ENCODE assay signal across 8 cellular contexts in genomic region chr12:31362759-31363415, GRCh38. TPM values are rescaled to one million over a fixed set of nuclear protein-coding genes. Genes with fewer than 3 reads are reported as not detected.
A peak's percentile ranks its signal among the peaks of the same experiment; 100 is the strongest.
DNase-seq lines count a peak whose midpoint lies in the region; ATAC-seq and TF ChIP-seq lines count a peak whose summit lies in the region.

No MANE protein-coding gene starts in this region.

- POLR2A ChIA-PET in activated CD4-positive, alpha-beta T cell treated with anti-CD3 and anti-CD28 coated beads for 36 hours (lab: Charles Lee): no interaction called here

- H3K36me3 Mint-ChIP-seq in activated CD4-positive, alpha-beta T cell treated with anti-CD3 and anti-CD28 coated beads for 36 hours (ENCODE audit: low read depth): no peaks in the 10 kb centered on the region
- H3K36me3 Mint-ChIP-seq in stimulated activated effector memory CD8-positive, alpha-beta T cell treated with anti-CD3 and anti-CD28 coated beads, Interleukin-12 subunit alpha, Interleukin-12 subunit beta, amount 100 ng/mL, for 72 hours: no peaks in the 10 kb centered on the region

- H3K27ac ChIP-seq in brain microvascular endothelial cell: no peak overlapping the region

- DNase-seq in activated CD4-positive, alpha-beta T cell treated with anti-CD3 and anti-CD28 coated beads for 36 hours: peak; percentile 64
- DNase-seq in activated CD4-positive, alpha-beta T cell treated with anti-CD3 and anti-CD28 coated beads for 4 hours: no peak
- DNase-seq in fibroblast of villous mesenchyme (ENCODE audit: low read depth): peak; percentile 15
- DNase-seq in stimulated activated effector memory CD8-positive, alpha-beta T cell treated with anti-CD3 and anti-CD28 coated beads, Interleukin-12 subunit alpha, Interleukin-12 subunit beta, amount 100 ng/mL, for 72 hours (ENCODE audit: low spot score in 2 of 2): peak in 1 of 2 donors; percentile 52
- no peak for DNase-seq in brain microvascular endothelial cell

- ATAC-seq in activated CD4-positive, alpha-beta T cell treated with anti-CD3 and anti-CD28 coated beads for 36 hours: peak; percentile 85
- ATAC-seq in GM21786 (IDR thresholded peaks at IDR 0.05; ENCODE audit: unreplicated experiment): peak; percentile 84
- peak; percentile 47 for ATAC-seq in SK-N-SH treated with all-trans-retinoic acid at 6 μM for 48 hours
- peak; percentile 80 for ATAC-seq in stimulated activated effector memory CD8-positive, alpha-beta T cell treated with anti-CD3 and anti-CD28 coated beads, Interleukin-12 subunit alpha, Interleukin-12 subunit beta, amount 100 ng/mL, for 72 hours

- peaks cover 14% of the 10 kb centered on the region for H3K4me1 Mint-ChIP-seq in activated CD4-positive, alpha-beta T cell treated with anti-CD3 and anti-CD28 coated beads for 36 hours
- H3K4me1 Mint-ChIP-seq in stimulated activated effector memory CD8-positive, alpha-beta T cell treated with anti-CD3 and anti-CD28 coated beads, Interleukin-12 subunit alpha, Interleukin-12 subunit beta, amount 100 ng/mL, for 72 hours: peaks cover 16% of the 10 kb centered on the region

- intact Hi-C loops in activated CD4-positive, alpha-beta T cell treated with anti-CD3 and anti-CD28 coated beads for 36 hours (cut with DNase I, micrococcal nuclease): loop anchor here (1.0 to 5.0 kb wide), 4 partner anchors 37 to 246 kb away; partner anchors contain the start of gene SINHCAF (in 1 of the 2)

- TF ChIP-seq EP300 in Ishikawa (IDR thresholded peaks at IDR 0.05; ENCODE audit: borderline replicate concordance): no peak; the same call in 1 of the 2 replicates

- H3K4me3 ChIP-seq in fibroblast of villous mesenchyme (ENCODE audit: low read depth, low read length) (no peak overlapping the region), brain microvascular endothelial cell (ENCODE audit: low read depth, low read length) (no peak overlapping the region)

- peak; percentile 51 for TF ChIP-seq RAD21 in Ishikawa (IDR thresholded peaks at IDR 0.05; ENCODE audit: low read depth)

- in situ Hi-C loops in brain microvascular endothelial cell (cut with HindIII; ENCODE audit: low pct_ligation_motif_present, low sequenced_read_pairs): no loop called here

- H3K27ac Mint-ChIP-seq in activated CD4-positive, alpha-beta T cell treated with anti-CD3 and anti-CD28 coated beads for 36 hours: peak overlapping the region; percentile 70
- peak overlapping the region; percentile 68 for H3K27ac Mint-ChIP-seq in stimulated activated effector memory CD8-positive, alpha-beta T cell treated with anti-CD3 and anti-CD28 coated beads, Interleukin-12 subunit alpha, Interleukin-12 subunit beta, amount 100 ng/mL, for 72 hours

- H3K27me3 ChIP-seq in brain microvascular endothelial cell (replicated peaks): no peaks in the 10 kb centered on the region

- no peaks in the 10 kb centered on the region for H3K27me3 Mint-ChIP-seq in activated CD4-positive, alpha-beta T cell treated with anti-CD3 and anti-CD28 coated beads for 36 hours

- CTCF ChIA-PET in activated CD4-positive, alpha-beta T cell treated with anti-CD3 and anti-CD28 coated beads for 36 hours (lab: Charles Lee): interaction anchor here (0.7 to 2.9 kb wide), 7 partner anchors 13 to 273 kb away, joined by 3 to 10 read pairs (median 4); no protein-coding TSS in a partner anchor

- no peaks in the 10 kb centered on the region for H3K9me3 Mint-ChIP-seq in activated CD4-positive, alpha-beta T cell treated with anti-CD3 and anti-CD28 coated beads for 36 hours (ENCODE audit: low read depth)
- H3K9me3 Mint-ChIP-seq in stimulated activated effector memory CD8-positive, alpha-beta T cell treated with anti-CD3 and anti-CD28 coated beads, Interleukin-12 subunit alpha, Interleukin-12 subunit beta, amount 100 ng/mL, for 72 hours: no peaks in the 10 kb centered on the region

- TF ChIP-seq CTCF in fibroblast of villous mesenchyme (IDR thresholded peaks at IDR 0.05; ENCODE audit: insufficient read depth, low read depth, low read length) (peak; percentile 9), brain microvascular endothelial cell (IDR thresholded peaks at IDR 0.05; ENCODE audit: low read depth, low read length, missing control alignments) (no peak)

- H3K4me3 Mint-ChIP-seq in activated CD4-positive, alpha-beta T cell treated with anti-CD3 and anti-CD28 coated beads for 36 hours: peak overlapping the region; percentile 45
- peak overlapping the region; percentile 59 for H3K4me3 Mint-ChIP-seq in stimulated activated effector memory CD8-positive, alpha-beta T cell treated with anti-CD3 and anti-CD28 coated beads, Interleukin-12 subunit alpha, Interleukin-12 subunit beta, amount 100 ng/mL, for 72 hours

- no peaks in the 10 kb centered on the region for H3K36me3 ChIP-seq in brain microvascular endothelial cell (replicated peaks)

TF ChIP-seq in Ishikawa, 13 proteins besides CTCF, POLR2A, EP300 and RAD21 (continues in another document):
- TF ChIP-seq YY1 (IDR thresholded peaks at IDR 0.05; ENCODE audit: low read depth) (no peak), FOXM1 (IDR thresholded peaks at IDR 0.05; ENCODE audit: borderline replicate concordance, low read depth) (no peak), USF1 (IDR thresholded peaks at IDR 0.05) (no peak), MAX (IDR thresholded peaks at IDR 0.05) (peak; percentile 92), CEBPB (IDR thresholded peaks at IDR 0.05) (no peak)

TF ChIP-seq in SK-N-SH treated with all-trans-retinoic acid at 6 μM for 48 hours, 23 proteins besides CTCF, POLR2A, EP300 and RAD21:
- TF ChIP-seq TCF4 (CRISPR knock-in tag; IDR thresholded peaks at IDR 0.05; ENCODE audit: borderline replicate concordance) (no peak), ARNTL (CRISPR knock-in tag; IDR thresholded peaks at IDR 0.05; ENCODE audit: borderline replicate concordance, low read depth) (no peak), CREB5 (CRISPR knock-in tag; IDR thresholded peaks at IDR 0.05; ENCODE audit: low read depth) (no peak), BACH2 (CRISPR knock-in tag; IDR thresholded peaks at IDR 0.05; ENCODE audit: borderline replicate concordance) (no peak), ZNF70 (CRISPR knock-in tag; IDR thresholded peaks at IDR 0.05) (no peak), ZFP3 (CRISPR knock-in tag; IDR thresholded peaks at IDR 0.05) (no peak), POU6F1 (CRISPR knock-in tag; IDR thresholded peaks at IDR 0.05; ENCODE audit: borderline replicate concordance, low read depth) (no peak), PATZ1 (CRISPR knock-in tag; IDR thresholded peaks at IDR 0.05; ENCODE audit: borderline replicate concordance) (no peak)

RNA-seq across cellular contexts. Expression of gene SINHCAF, which starts 36.9 kb away (rescaled TPM):
- total RNA-seq in activated CD4-positive, alpha-beta T cell treated with anti-CD3 and anti-CD28 coated beads for 36 hours: 100 to 1,000 TPM; 187 to 211 TPM
- total RNA-seq in fibroblast of villous mesenchyme: 28.3 and 39.3 TPM in 2 replicates

Comparison
In these comparisons a context has a peak if more than half of its experiments do, and no peak if none do; other contexts are left out.
1. DNase-seq: peak in activated CD4-positive, alpha-beta T cell treated with anti-CD3 and anti-CD28 coated beads for 36 hours (single experiment) and fibroblast of villous mesenchyme (single experiment); none in activated CD4-positive, alpha-beta T cell treated with anti-CD3 and anti-CD28 coated beads for 4 hours (0 of 2) and brain microvascular endothelial cell (single experiment).
2. Peak in every context shown above with its lines, with median percentiles within 50 percentile points of each other: ATAC-seq.